1 cellular context compared by ENCODE assay signal in the genomic region with DNA sequence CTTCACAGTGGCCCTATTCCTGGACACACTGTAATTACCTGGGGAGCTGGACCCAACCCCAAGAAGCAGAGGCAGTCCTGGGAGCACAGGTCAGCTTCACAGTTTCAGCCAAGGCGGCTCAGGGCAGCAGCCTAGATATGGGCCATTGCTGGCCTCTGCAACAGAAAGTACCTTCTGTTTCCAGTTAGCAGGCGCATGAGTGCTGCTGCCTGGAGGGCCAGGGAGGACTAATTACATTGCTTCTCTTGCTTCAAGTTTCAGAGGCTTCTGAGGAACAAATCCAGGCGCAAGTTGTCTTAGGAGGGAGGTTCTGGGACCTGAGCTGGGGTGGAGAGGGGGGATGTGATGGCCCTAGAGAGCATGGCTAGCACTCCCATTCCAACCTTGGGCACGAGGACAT.
TF ChIP-seq lines count a peak whose summit lies in the region.

No MANE protein-coding gene starts in this region.

TF ChIP-seq in IMR-90, 13 proteins besides CTCF, POLR2A, EP300 and RAD21 (continued from another document):
- TF ChIP-seq, protein P1, sequence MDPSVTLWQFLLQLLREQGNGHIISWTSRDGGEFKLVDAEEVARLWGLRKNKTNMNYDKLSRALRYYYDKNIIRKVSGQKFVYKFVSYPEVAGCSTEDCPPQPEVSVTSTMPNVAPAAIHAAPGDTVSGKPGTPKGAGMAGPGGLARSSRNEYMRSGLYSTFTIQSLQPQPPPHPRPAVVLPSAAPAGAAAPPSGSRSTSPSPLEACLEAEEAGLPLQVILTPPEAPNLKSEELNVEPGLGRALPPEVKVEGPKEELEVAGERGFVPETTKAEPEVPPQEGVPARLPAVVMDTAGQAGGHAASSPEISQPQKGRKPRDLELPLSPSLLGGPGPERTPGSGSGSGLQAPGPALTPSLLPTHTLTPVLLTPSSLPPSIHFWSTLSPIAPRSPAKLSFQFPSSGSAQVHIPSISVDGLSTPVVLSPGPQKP (IDR thresholded peaks at IDR 0.05; ENCODE audit: borderline replicate concordance, low read depth, low read length): no peak
